Comparison of ENCODE assay signal across 26 cellular contexts in genomic region chr2:138323382-138324067, GRCh38.
DNase-seq lines count a peak whose midpoint lies in the region; ATAC-seq, FAIRE-seq and TF ChIP-seq lines count a peak whose summit lies in the region.
"Had no signal": no experiment of that assay in that cellular context is flagged by ENCODE, and none has a peak within 500 bp of the region (broad histone marks: within the 10 kb centered on the region; RNA-seq: fewer than 3 reads in every experiment).

No MANE protein-coding gene starts in this region.

- no peaks in the 10 kb centered on the region for H3K4me1 ChIP-seq in GM12878 (ENCODE audit: control insufficient read depth, insufficient read depth, low read length)
- no peaks in the 10 kb centered on the region for H3K4me1 ChIP-seq in upper lobe of left lung
- H3K4me1 ChIP-seq: BLaER1 treated with 17β-estradiol and CSF1 and Interleukin-3, amounts not matched to agents 10 nM and 100 nM; Caco-2; SJCRH30 had no signal

- H3K27me3 Mint-ChIP-seq in activated CD4-positive, alpha-beta T cell treated with anti-CD3 and anti-CD28 coated beads for 36 hours, result peaks cover 5% of the 10 kb centered on the region
- H3K27me3 Mint-ChIP-seq in activated CD4-positive, alpha-beta T cell treated with anti-CD3 and anti-CD28 coated beads, Interleukin-2, amount 10 ng/mL, durations not matched to agents 24 days and 14 days, result no peaks in the 10 kb centered on the region
- H3K27me3 Mint-ChIP-seq: CD4-positive, alpha-beta memory T cell; T-cell had no signal

- TF ChIP-seq EP300 in GM12878 (IDR thresholded peaks at IDR 0.05; ENCODE audit: borderline replicate concordance in 1 of 2, control insufficient read depth in 1 of 2, low read depth in 2 of 2, low read length in 2 of 2), result no peak
- no peak for TF ChIP-seq EP300 in upper lobe of left lung (IDR thresholded peaks at IDR 0.05)

- H3K36me3 ChIP-seq in GM12878 (ENCODE audit: control insufficient read depth in 2 of 2, insufficient read depth in 2 of 2, low read length in 1 of 2), result no peaks in the 10 kb centered on the region
- no peaks in the 10 kb centered on the region for H3K36me3 ChIP-seq in upper lobe of left lung
- H3K36me3 ChIP-seq: BLaER1 treated with 17β-estradiol and CSF1 and Interleukin-3, amounts not matched to agents 10 nM and 100 nM; HAP-1; SJCRH30 had no signal

- TF ChIP-seq CTCF in GM12878 (IDR thresholded peaks at IDR 0.05 in 2 of 3, conservative IDR thresholded peaks at IDR 0.05 in 1 of 3; ENCODE audit: control insufficient read depth in 2 of 3, extremely low read depth in 1 of 3, insufficient read depth in 1 of 3, low read depth in 3 of 3, low read length in 3 of 3) (no peak), upper lobe of left lung (IDR thresholded peaks at IDR 0.05) (no peak)

- H3K4me3 Mint-ChIP-seq in activated CD4-positive, alpha-beta T cell treated with anti-CD3 and anti-CD28 coated beads for 36 hours, result no peak overlapping the region
- no peak overlapping the region for H3K4me3 Mint-ChIP-seq in activated CD4-positive, alpha-beta T cell treated with anti-CD3 and anti-CD28 coated beads, Interleukin-2, amount 10 ng/mL, durations not matched to agents 24 days and 14 days
- H3K4me3 Mint-ChIP-seq: CD4-positive, alpha-beta memory T cell; T-cell had no signal

- RAD21 ChIA-PET in GM12878 (lab: Charles Lee; ENCODE audit: unreplicated experiment), result no interaction called here

- no peaks in the 10 kb centered on the region for H4K20me1 ChIP-seq in GM12878 (ENCODE audit: control insufficient read depth, insufficient read depth)
- H4K20me1 ChIP-seq: BLaER1 treated with 17β-estradiol and CSF1 and Interleukin-3, amounts not matched to agents 10 nM and 100 nM had no signal

- H3K27ac ChIP-seq in GM12878 (ENCODE audit: control insufficient read depth, insufficient read depth) (no peak overlapping the region), upper lobe of left lung (no peak overlapping the region)
- H3K27ac ChIP-seq: 22Rv1; BLaER1 treated with 17β-estradiol and CSF1 and Interleukin-3, amounts not matched to agents 10 nM and 100 nM; SJCRH30 had no signal

- no peak overlapping the region for H3K9ac ChIP-seq in GM12878 (ENCODE audit: control insufficient read depth, insufficient read depth, low read length)
- H3K9ac ChIP-seq: BLaER1 treated with 17β-estradiol and CSF1 and Interleukin-3, amounts not matched to agents 10 nM and 100 nM had no signal

- H2AFZ ChIP-seq in GM12878 (ENCODE audit: control insufficient read depth, low read depth, low read length), result no peak overlapping the region

- no peak overlapping the region for H3K4me2 ChIP-seq in GM12878 (ENCODE audit: control insufficient read depth, insufficient read depth)
- H3K4me2 ChIP-seq: BLaER1 treated with 17β-estradiol and CSF1 and Interleukin-3, amounts not matched to agents 10 nM and 100 nM had no signal

- H3K36me3 Mint-ChIP-seq in activated CD4-positive, alpha-beta T cell treated with anti-CD3 and anti-CD28 coated beads for 36 hours (ENCODE audit: low read depth), result no peaks in the 10 kb centered on the region
- H3K36me3 Mint-ChIP-seq in activated CD4-positive, alpha-beta T cell treated with anti-CD3 and anti-CD28 coated beads, Interleukin-2, amount 10 ng/mL, durations not matched to agents 24 days and 14 days (ENCODE audit: low read depth), result no peaks in the 10 kb centered on the region
- H3K36me3 Mint-ChIP-seq: CD4-positive, alpha-beta memory T cell; T-cell had no signal

- peak; percentile 56 for FAIRE-seq in GM12878 (lab: Jason Lieb, UNC)
- FAIRE-seq: GM12891, RCC 7860 had no signal

- no peak for TF ChIP-seq POLR2A in GM12878 (IDR thresholded peaks at IDR 0.05; ENCODE audit: low read depth, low read length)
- TF ChIP-seq POLR2A in upper lobe of left lung (IDR thresholded peaks at IDR 0.05), result no peak

- BruUV-seq in GM12878 (replicated peaks; lab: Mats Ljungman, UMichigan), result no TSS peak

- in situ Hi-C loops in GM12878 (cut with MboI), result no loop called here

- no peak overlapping the region for H3K4me3 ChIP-seq in GM12878
- no peak overlapping the region for H3K4me3 ChIP-seq in upper lobe of left lung
- H3K4me3 ChIP-seq: BLaER1 treated with 17β-estradiol and CSF1 and Interleukin-3, amounts not matched to agents 10 nM and 100 nM; HAP-1; SJCRH30 had no signal

- H3K9me3 ChIP-seq in GM12878 (replicated peaks; ENCODE audit: control insufficient read depth, insufficient read depth, low read length) (no peaks in the 10 kb centered on the region), upper lobe of left lung (no peaks in the 10 kb centered on the region)
- H3K9me3 ChIP-seq: BLaER1 treated with 17β-estradiol and CSF1 and Interleukin-3, amounts not matched to agents 10 nM and 100 nM; Caco-2; HAP-1; SJCRH30 had no signal

- intact Hi-C loops in activated CD4-positive, alpha-beta T cell treated with anti-CD3 and anti-CD28 coated beads for 36 hours (cut with DNase I, micrococcal nuclease), result no loop called here
- intact Hi-C loops in activated CD4-positive, alpha-beta T cell treated with anti-CD3 and anti-CD28 coated beads, Interleukin-2, amount 10 ng/mL, durations not matched to agents 24 days and 14 days (cut with micrococcal nuclease), result no loop called here
- intact Hi-C loops in GM12878 (cut with micrococcal nuclease; ENCODE audit: unreplicated experiment), result no loop called here

- H3K27me3 ChIP-seq in GM12878 (replicated peaks in 1 of 2; ENCODE audit: control insufficient read depth in 2 of 2, insufficient read depth in 2 of 2, low read length in 1 of 2) (no peaks in the 10 kb centered on the region), upper lobe of left lung (no peaks in the 10 kb centered on the region)
- H3K27me3 ChIP-seq: BLaER1 treated with 17β-estradiol and CSF1 and Interleukin-3, amounts not matched to agents 10 nM and 100 nM; SJCRH30 had no signal

- no peaks in the 10 kb centered on the region for H3K9me3 Mint-ChIP-seq in activated CD4-positive, alpha-beta T cell treated with anti-CD3 and anti-CD28 coated beads for 36 hours (ENCODE audit: low read depth)
- no peaks in the 10 kb centered on the region for H3K9me3 Mint-ChIP-seq in activated CD4-positive, alpha-beta T cell treated with anti-CD3 and anti-CD28 coated beads, Interleukin-2, amount 10 ng/mL, durations not matched to agents 24 days and 14 days
- H3K9me3 Mint-ChIP-seq: T-cell had no signal

- TF ChIP-seq RAD21 in GM12878 (IDR thresholded peaks at IDR 0.05; ENCODE audit: insufficient read depth, low read depth, low read length), result no peak

- WGBS in GM12878 (ENCODE audit: insufficient coverage, insufficient replicate concordance, low lambda C conversion rate, missing lambda C conversion rate), result 29% methylated on average over 2 of the region's 2 CpGs
- WGBS in upper lobe of left lung, 2 donors, result 87 to 91% methylated on average over 2 of the region's 2 CpGs

- DNase-seq in activated CD4-positive, alpha-beta T cell treated with anti-CD3 and anti-CD28 coated beads for 36 hours, result no peak
- no peak for DNase-seq in activated CD4-positive, alpha-beta T cell treated with anti-CD3 and anti-CD28 coated beads, Interleukin-2, amount 10 ng/mL, durations not matched to agents 24 days and 14 days
- DNase-seq in GM12878 (ENCODE audit: low read depth, low spot score) (no peak), upper lobe of left lung (no peak), DMS79 treated with DMSO at 0.1 percent for 48 hours (lab: John Stamatoyannopoulos, UW) (no peak)
- no peak for DNase-seq in stimulated activated CD4-positive, alpha-beta T cell treated with anti-CD3 and anti-CD28 coated beads, Interleukin-2, amount 100 ng/mL, for 24 hours
- DNase-seq: Caco-2; CD4-positive, alpha-beta memory T cell; DMS 273 treated with DMSO at 0.1 percent for 48 hours; DND-41; Kasumi-1; NCI-H1694; NCI-H2081; NCI-H2171; NCI-H345; NCI-H524; NCI-H774; SJCRH30; T-cell had no signal

- H3K79me2 ChIP-seq in GM12878 (ENCODE audit: control insufficient read depth, insufficient read depth, low read length), result no peaks in the 10 kb centered on the region

- CTCF ChIA-PET in activated CD4-positive, alpha-beta T cell treated with anti-CD3 and anti-CD28 coated beads for 36 hours (lab: Charles Lee), result no interaction called here
- CTCF ChIA-PET in GM12878 (lab: Yijun Ruan, JAX), result no interaction called here

- SMC1A ChIA-PET in GM12878 (lab: Charles Lee; ENCODE audit: uncharacterized antibody, unreplicated experiment), result no interaction called here

- H3K27ac Mint-ChIP-seq in activated CD4-positive, alpha-beta T cell treated with anti-CD3 and anti-CD28 coated beads for 36 hours, result no peak overlapping the region
- no peak overlapping the region for H3K27ac Mint-ChIP-seq in activated CD4-positive, alpha-beta T cell treated with anti-CD3 and anti-CD28 coated beads, Interleukin-2, amount 10 ng/mL, durations not matched to agents 24 days and 14 days
- H3K27ac Mint-ChIP-seq: CD4-positive, alpha-beta memory T cell; T-cell had no signal

- no peaks in the 10 kb centered on the region for H3K4me1 Mint-ChIP-seq in activated CD4-positive, alpha-beta T cell treated with anti-CD3 and anti-CD28 coated beads for 36 hours
- H3K4me1 Mint-ChIP-seq in activated CD4-positive, alpha-beta T cell treated with anti-CD3 and anti-CD28 coated beads, Interleukin-2, amount 10 ng/mL, durations not matched to agents 24 days and 14 days, result no peaks in the 10 kb centered on the region
- H3K4me1 Mint-ChIP-seq: CD4-positive, alpha-beta memory T cell; T-cell had no signal

- POLR2A ChIA-PET in activated CD4-positive, alpha-beta T cell treated with anti-CD3 and anti-CD28 coated beads for 36 hours (lab: Charles Lee), result no interaction called here
- POLR2A ChIA-PET in GM12878 (lab: Charles Lee), result no interaction called here

- ATAC-seq in activated CD4-positive, alpha-beta T cell treated with anti-CD3 and anti-CD28 coated beads for 36 hours, result peak; percentile 23
- peak; percentile 53 for ATAC-seq in HG03175 (IDR thresholded peaks at IDR 0.05; ENCODE audit: unreplicated experiment)
- ATAC-seq in GM12878, result peak; percentile 57
- ATAC-seq in upper lobe of left lung (ENCODE audit: low FRiP score in 2 of 2), result peak; percentile 10 to 11
- ATAC-seq in GM21717 (IDR thresholded peaks at IDR 0.05; ENCODE audit: unreplicated experiment), result no peak
- ATAC-seq: T-cell had no signal

TF ChIP-seq in GM12878, 131 proteins besides CTCF, POLR2A, EP300 and RAD21:
- TF ChIP-seq CREM (IDR thresholded peaks at IDR 0.05; ENCODE audit: low read depth) (no peak), JUNB (IDR thresholded peaks at IDR 0.05) (0 out of 2 replicates have a peak, but pooled peaks have one; percentile 11)
